Comparison of ENCODE assay signal across 21 cellular contexts in the genomic region with DNA sequence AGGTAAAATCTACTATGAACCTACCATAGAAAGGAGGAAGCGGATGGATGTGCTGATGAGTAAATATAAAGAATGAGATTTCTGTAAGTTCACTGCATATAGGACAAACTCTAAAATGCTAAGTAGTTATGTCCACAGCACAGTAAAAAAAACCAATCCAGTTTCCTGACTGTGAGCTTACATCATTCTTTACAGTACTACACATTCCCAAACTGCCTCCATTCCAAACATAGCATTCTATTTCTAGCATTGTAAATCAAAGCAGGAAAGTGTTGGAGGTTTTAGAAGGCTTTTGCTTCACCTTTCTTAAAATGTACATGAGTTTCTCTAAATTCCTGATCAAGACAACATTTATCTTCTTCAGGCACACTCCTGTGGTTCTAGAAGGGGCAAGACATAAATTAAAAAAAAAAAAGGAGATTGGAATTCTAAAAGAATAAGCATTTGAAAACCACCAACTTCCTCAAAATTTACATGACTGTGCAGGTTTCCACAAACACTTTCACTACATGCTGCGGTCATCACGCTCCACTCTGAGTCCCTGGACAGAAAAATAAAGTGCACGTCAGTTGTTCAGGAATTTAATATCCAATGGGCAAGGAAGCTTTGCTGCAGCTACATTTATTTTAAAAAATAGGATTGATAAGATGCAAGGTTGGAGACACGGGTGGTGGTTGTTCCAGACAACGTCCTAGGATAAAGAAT.
DNase-seq lines count a peak whose midpoint lies in the region; TF ChIP-seq lines count a peak whose summit lies in the region.
"Had no signal": no experiment of that assay in that cellular context is flagged by ENCODE, and none has a peak within 500 bp of the region (broad histone marks: within the 10 kb centered on the region; RNA-seq: fewer than 3 reads in every experiment).

No MANE protein-coding gene starts in this region.

- H3K79me2 ChIP-seq in neural progenitor cell (ENCODE audit: low read depth) (no peaks in the 10 kb centered on the region), OCI-LY7 (ENCODE audit: insufficient read depth, low read depth, low read length) (no peaks in the 10 kb centered on the region)

- no peak overlapping the region for H3K4me2 ChIP-seq in neural progenitor cell
- no peak overlapping the region for H3K4me2 ChIP-seq in OCI-LY7 (ENCODE audit: low read length)
- H3K4me2 ChIP-seq: KMS-11 had no signal

- H3K27ac Mint-ChIP-seq in neural progenitor cell: no peak overlapping the region
- H3K27ac Mint-ChIP-seq: activated CD8-positive, alpha-beta memory T cell treated with anti-CD3 and anti-CD28 coated beads, Interleukin-2, amount 10 ng/mL, durations not matched to agents 7 days and 5 days; T-helper 1 cell treated with Interleukin-12 subunit alpha and Interleukin-12 subunit beta and Interleukin-4 antibody, amounts not matched to agents 30 μg/mL and 1 μg/mL, for 36 hours had no signal

- H3K9me3 Mint-ChIP-seq in neural progenitor cell: no peaks in the 10 kb centered on the region
- H3K9me3 Mint-ChIP-seq: T-helper 1 cell treated with Interleukin-12 subunit alpha and Interleukin-12 subunit beta and Interleukin-4 antibody, amounts not matched to agents 30 μg/mL and 1 μg/mL, for 36 hours had no signal

- no peak overlapping the region for H3K9ac ChIP-seq in neural progenitor cell
- H3K9ac ChIP-seq: KMS-11 had no signal

- H3K4me1 ChIP-seq in neural progenitor cell (no peaks in the 10 kb centered on the region), OCI-LY7 (ENCODE audit: insufficient read depth, low read length, poor library complexity, severe bottlenecking) (peaks cover 33% of the 10 kb centered on the region)
- H3K4me1 ChIP-seq: heart right ventricle, pancreas, thyroid gland had no signal

- H3K27ac ChIP-seq in neural progenitor cell (no peak overlapping the region), OCI-LY7 (ENCODE audit: low read depth, low read length, poor library complexity, severe bottlenecking) (no peak overlapping the region)
- H3K27ac ChIP-seq: dorsolateral prefrontal cortex, esophagus muscularis mucosa, heart right ventricle, KMS-11, pancreas, thyroid gland had no signal

- BruUV-seq in OCI-LY7 (replicated peaks; lab: Mats Ljungman, UMichigan): no TSS peak

- CTCF ChIA-PET in OCI-LY7 (lab: Charles Lee; ENCODE audit: unreplicated experiment): no interaction called here

- no peaks in the 10 kb centered on the region for H3K27me3 Mint-ChIP-seq in neural progenitor cell (ENCODE audit: insufficient read depth, low read depth)
- H3K27me3 Mint-ChIP-seq: activated CD8-positive, alpha-beta memory T cell treated with anti-CD3 and anti-CD28 coated beads, Interleukin-2, amount 10 ng/mL, durations not matched to agents 7 days and 5 days had no signal

- TF ChIP-seq CTCF in fibroblast of villous mesenchyme (IDR thresholded peaks at IDR 0.05; ENCODE audit: insufficient read depth, low read depth, low read length) (no peak), neural progenitor cell (IDR thresholded peaks at IDR 0.05) (no peak), OCI-LY7 (conservative IDR thresholded peaks at IDR 0.05; ENCODE audit: low read length) (no peak)

- intact Hi-C loops in OCI-LY7 (cut with micrococcal nuclease; ENCODE audit: unreplicated experiment): loop anchor here (5.0 to 10.0 kb wide), 2 partner anchors 113 to 235 kb away; no protein-coding TSS in a partner anchor

- H3K4me3 ChIP-seq in fibroblast of villous mesenchyme (ENCODE audit: low read depth, low read length): no peak overlapping the region
- H3K4me3 ChIP-seq in neural progenitor cell: no peak overlapping the region
- H3K4me3 ChIP-seq in OCI-LY7 (ENCODE audit: low read depth, low read length, poor library complexity, severe bottlenecking): no peak overlapping the region
- H3K4me3 ChIP-seq: dorsolateral prefrontal cortex, esophagus muscularis mucosa, heart right ventricle, pancreas, thyroid gland had no signal

- H3K36me3 ChIP-seq in neural progenitor cell: no peaks in the 10 kb centered on the region
- H3K36me3 ChIP-seq in OCI-LY7 (ENCODE audit: insufficient read depth, low read length): no peaks in the 10 kb centered on the region
- H3K36me3 ChIP-seq: esophagus muscularis mucosa, heart right ventricle, pancreas, thyroid gland had no signal

- H3K9me3 ChIP-seq in neural progenitor cell (ENCODE audit: low read depth) (no peaks in the 10 kb centered on the region), OCI-LY7 (ENCODE audit: low read length) (no peaks in the 10 kb centered on the region)
- H3K9me3 ChIP-seq: esophagus muscularis mucosa, pancreas, thyroid gland had no signal

- POLR2A ChIA-PET in OCI-LY7 (lab: Charles Lee): interaction anchor here (0.7 kb wide), 1 partner anchor 212 kb away, joined by 3 read pairs; no protein-coding TSS in a partner anchor

- no peaks in the 10 kb centered on the region for H3K9me2 ChIP-seq in OCI-LY7 (ENCODE audit: insufficient read depth, low read length)

- H4K20me1 ChIP-seq in neural progenitor cell (ENCODE audit: low read depth) (no peaks in the 10 kb centered on the region), OCI-LY7 (ENCODE audit: insufficient read depth, low read length) (no peaks in the 10 kb centered on the region)

- H3F3A ChIP-seq in neural progenitor cell (ENCODE audit: low read depth): no peaks in the 10 kb centered on the region

- H3K4me1 Mint-ChIP-seq in neural progenitor cell: no peaks in the 10 kb centered on the region
- H3K4me1 Mint-ChIP-seq: activated CD8-positive, alpha-beta memory T cell treated with anti-CD3 and anti-CD28 coated beads, Interleukin-2, amount 10 ng/mL, durations not matched to agents 7 days and 5 days had no signal

- H3K27me3 ChIP-seq in neural progenitor cell: no peaks in the 10 kb centered on the region
- H3K27me3 ChIP-seq: esophagus muscularis mucosa, heart right ventricle, pancreas, thyroid gland had no signal

- no peak overlapping the region for H2AFZ ChIP-seq in neural progenitor cell (replicated peaks)
- no peak overlapping the region for H2AFZ ChIP-seq in OCI-LY7 (ENCODE audit: low read length)

- no peak overlapping the region for H3K4me3 Mint-ChIP-seq in neural progenitor cell
- H3K4me3 Mint-ChIP-seq: activated CD8-positive, alpha-beta memory T cell treated with anti-CD3 and anti-CD28 coated beads, Interleukin-2, amount 10 ng/mL, durations not matched to agents 7 days and 5 days; T-helper 1 cell treated with Interleukin-12 subunit alpha and Interleukin-12 subunit beta and Interleukin-4 antibody, amounts not matched to agents 30 μg/mL and 1 μg/mL, for 36 hours had no signal

- DNase-seq in H4 (ENCODE audit: low spot score): peak; percentile 52
- DNase-seq in OCI-M1 (lab: John Stamatoyannopoulos, UW): peak; percentile 28
- DNase-seq in fibroblast of villous mesenchyme (ENCODE audit: low read depth): peak; percentile 0
- DNase-seq in superior temporal gyrus (ENCODE audit: extremely low spot score): peak; percentile 10
- no peak for DNase-seq in neural progenitor cell (ENCODE audit: low spot score)
- DNase-seq in anterior cingulate cortex (lab: John Stamatoyannopoulos, UW): no peak
- no peak for DNase-seq in OCI-LY7 (ENCODE audit: low spot score)
- DNase-seq: activated CD8-positive, alpha-beta memory T cell treated with anti-CD3 and anti-CD28 coated beads, Interleukin-2, amount 10 ng/mL, durations not matched to agents 7 days and 5 days; activated gamma-delta T cell treated with Interleukin-2 at 50 U/mL for 16 hours; aorta; C1 segment of cervical spinal cord; dorsolateral prefrontal cortex; heart right ventricle; kidney; NCI-H1436; pancreas; SHP77 treated with DMSO at 0.1 percent for 48 hours; thyroid gland had no signal

- H3K36me3 Mint-ChIP-seq in neural progenitor cell: peaks cover 2% of the 10 kb centered on the region
- H3K36me3 Mint-ChIP-seq: activated CD8-positive, alpha-beta memory T cell treated with anti-CD3 and anti-CD28 coated beads, Interleukin-2, amount 10 ng/mL, durations not matched to agents 7 days and 5 days had no signal

Comparison
In these comparisons a context has a peak if more than half of its experiments do, and no peak if none do; other contexts are left out.
1. DNase-seq: peak in H4 (single experiment), OCI-M1 (single experiment), fibroblast of villous mesenchyme (single experiment) and superior temporal gyrus (single experiment); none in neural progenitor cell (single experiment), anterior cingulate cortex (0 of 58) and OCI-LY7 (single experiment).